ENCODE assay signal across 20 cellular contexts in genomic region chr14:59199205-59199604, GRCh38. TPM values are rescaled to one million over a fixed set of nuclear protein-coding genes. Genes with fewer than 3 reads are reported as not detected.
A peak's percentile ranks its signal among the peaks of the same experiment; 100 is the strongest.
DNase-seq lines count a peak whose midpoint lies in the region; ATAC-seq, FAIRE-seq and TF ChIP-seq lines count a peak whose summit lies in the region.
"Had no signal": no experiment of that assay in that cellular context is flagged by ENCODE, and none has a peak within 500 bp of the region (broad histone marks: within the 10 kb centered on the region; RNA-seq: fewer than 3 reads in every experiment).

No MANE protein-coding gene starts in this region.

- no peak overlapping the region for H3K4me2 ChIP-seq in OCI-LY1 (ENCODE audit: low read length)
- H3K4me2 ChIP-seq: hepatocyte had no signal

- H3K9ac ChIP-seq in OCI-LY1 (ENCODE audit: low read length) = no peak overlapping the region

- FAIRE-seq in GM19239 (lab: Jason Lieb, UNC) = no peak
- FAIRE-seq: kidney, urothelium cell line had no signal

- H2AFZ ChIP-seq in OCI-LY1 (ENCODE audit: low read length) = no peak overlapping the region
- H2AFZ ChIP-seq: hepatocyte had no signal

- no peak for ATAC-seq in heart right ventricle
- ATAC-seq: activated T-cell treated with anti-CD3 and anti-CD28 coated beads, Interleukin-2, amount 50 U/mL, for 4 hours; natural killer cell; stimulated activated naive CD8-positive, alpha-beta T cell treated with anti-CD3 and anti-CD28 coated beads, Interleukin-15, Interleukin-2, amounts not matched to agents 100 U/mL and 50 U/mL, for 24 hours; T-cell had no signal

- no peaks in the 10 kb centered on the region for H3K36me3 ChIP-seq in cardiac muscle cell
- H3K36me3 ChIP-seq in heart right ventricle = no peaks in the 10 kb centered on the region
- H3K36me3 ChIP-seq in OCI-LY1 (ENCODE audit: insufficient read depth, low read length) = no peaks in the 10 kb centered on the region; the same call in 1 of the 2 replicates
- no peaks in the 10 kb centered on the region for H3K36me3 ChIP-seq in esophagus muscularis mucosa
- H3K36me3 ChIP-seq in tibial artery = no peaks in the 10 kb centered on the region
- H3K36me3 ChIP-seq in prostate gland = no peaks in the 10 kb centered on the region
- H3K36me3 ChIP-seq: breast epithelium had no signal

- TF ChIP-seq POLR2A in esophagus muscularis mucosa (IDR thresholded peaks at IDR 0.05; ENCODE audit: low read depth) (no peak), prostate gland (IDR thresholded peaks at IDR 0.05) (no peak)

- H3K9me3 ChIP-seq in cardiac muscle cell (ENCODE audit: low read depth) (no peaks in the 10 kb centered on the region), heart right ventricle (no peaks in the 10 kb centered on the region), OCI-LY1 (ENCODE audit: low read length) (no peaks in the 10 kb centered on the region), esophagus muscularis mucosa (no peaks in the 10 kb centered on the region), tibial artery (no peaks in the 10 kb centered on the region), prostate gland (no peaks in the 10 kb centered on the region)
- H3K9me3 ChIP-seq: breast epithelium had no signal

- H3F3A ChIP-seq in OCI-LY1 (ENCODE audit: insufficient read depth, low read length) = no peaks in the 10 kb centered on the region

- peak; percentile 17 for TF ChIP-seq CTCF in cardiac muscle cell (IDR thresholded peaks at IDR 0.05; ENCODE audit: low read depth, low read length)
- no peak for TF ChIP-seq CTCF in heart right ventricle (IDR thresholded peaks at IDR 0.05)
- peak; percentile 20; the same call in 1 of the 2 replicates for TF ChIP-seq CTCF in OCI-LY1 (IDR thresholded peaks at IDR 0.05; ENCODE audit: low read length)
- no peak for TF ChIP-seq CTCF in esophagus muscularis mucosa (IDR thresholded peaks at IDR 0.05)
- no peak for TF ChIP-seq CTCF in tibial artery (IDR thresholded peaks at IDR 0.05)
- TF ChIP-seq CTCF in prostate gland (IDR thresholded peaks at IDR 0.05) = no peak

- H3K27ac ChIP-seq in cardiac muscle cell (no peak overlapping the region), heart right ventricle (peak overlapping the region in 3 of 10 donors; percentile 29 to 72 (median 32)), OCI-LY1 (ENCODE audit: low read depth, low read length, poor library complexity, severe bottlenecking) (no peak overlapping the region), esophagus muscularis mucosa (replicated peaks in 1 of 4) (peak overlapping the region in 3 of 4 donors; percentile 45 to 97 (median 94)), tibial artery (peak overlapping the region; percentile 54 to 70), prostate gland (no peak overlapping the region)
- H3K27ac ChIP-seq: breast epithelium, hepatocyte had no signal

- 72 to 79% methylated on average over 5 of the region's 5 CpGs for WGBS in heart right ventricle, 2 donors
- 69% methylated on average over 5 of the region's 5 CpGs for WGBS in esophagus muscularis mucosa
- WGBS in prostate gland = 88% methylated on average over 5 of the region's 5 CpGs

- H3K9me2 ChIP-seq in OCI-LY1 (ENCODE audit: low read depth, low read length) = no peaks in the 10 kb centered on the region

- TF ChIP-seq EP300 in esophagus muscularis mucosa (IDR thresholded peaks at IDR 0.05) = no peak

- H4K20me1 ChIP-seq in OCI-LY1 (ENCODE audit: insufficient read depth, low read length) = no peaks in the 10 kb centered on the region

- H3K27me3 ChIP-seq in cardiac muscle cell (no peaks in the 10 kb centered on the region), heart right ventricle (no peaks in the 10 kb centered on the region), OCI-LY1 (ENCODE audit: insufficient read depth, low read length) (no peaks in the 10 kb centered on the region), esophagus muscularis mucosa (no peaks in the 10 kb centered on the region), tibial artery (no peaks in the 10 kb centered on the region), prostate gland (replicated peaks; ENCODE audit: insufficient read depth) (no peaks in the 10 kb centered on the region)
- H3K27me3 ChIP-seq: breast epithelium, hepatocyte had no signal

- peaks cover 17% of the 10 kb centered on the region for H3K4me1 ChIP-seq in cardiac muscle cell (ENCODE audit: low read depth)
- H3K4me1 ChIP-seq in heart right ventricle = peaks cover 12 to 95% (median 62%) of the 10 kb centered on the region in 9 donors
- peaks cover 66% of the 10 kb centered on the region for H3K4me1 ChIP-seq in OCI-LY1 (ENCODE audit: insufficient read depth, low read length, severe bottlenecking)
- peaks cover 40 to 93% (median 88%) of the 10 kb centered on the region in 4 donors for H3K4me1 ChIP-seq in esophagus muscularis mucosa
- peaks cover 0 to 81% (median 27%) of the 10 kb centered on the region in 4 donors for H3K4me1 ChIP-seq in tibial artery
- no peaks in the 10 kb centered on the region for H3K4me1 ChIP-seq in prostate gland (replicated peaks)
- H3K4me1 ChIP-seq: breast epithelium had no signal

- H3K79me2 ChIP-seq in OCI-LY1 (ENCODE audit: insufficient read depth, low read length) = peaks cover 91% of the 10 kb centered on the region

- H3K4me3 ChIP-seq in cardiac muscle cell (no peak overlapping the region), heart right ventricle (no peak overlapping the region), OCI-LY1 (ENCODE audit: low read depth, low read length, poor library complexity, severe bottlenecking) (no peak overlapping the region), esophagus muscularis mucosa (no peak overlapping the region), tibial artery (no peak overlapping the region), prostate gland (no peak overlapping the region)
- H3K4me3 ChIP-seq: breast epithelium, hepatocyte had no signal

- DNase-seq in cardiac muscle cell (ENCODE audit: low read depth in 1 of 2, low spot score in 1 of 2) (no peak), heart right ventricle (no peak), esophagus muscularis mucosa (ENCODE audit: extremely low spot score) (no peak), tibial artery (no peak), SIG-M5 (lab: John Stamatoyannopoulos, UW) (no peak), prostate gland (ENCODE audit: low spot score) (no peak), GM19239 (ENCODE audit: insufficient read length, low spot score) (no peak)
- DNase-seq: activated CD4-positive, alpha-beta memory T cell treated with anti-CD3 and anti-CD28 coated beads for 36 hours; activated T-cell treated with anti-CD3 and anti-CD28 coated beads, Interleukin-2, amount 50 U/mL, for 4 hours; DND-41; kidney; mesendoderm; natural killer cell; NCI-H2107; stimulated activated naive CD8-positive, alpha-beta T cell treated with anti-CD3 and anti-CD28 coated beads, Interleukin-15, Interleukin-2, amounts not matched to agents 100 U/mL and 50 U/mL, for 24 hours; T-cell had no signal

- intact Hi-C loops in heart right ventricle (cut with DNase I) (loop anchor here in 5 of 10 donors (5.0 to 10.0 kb wide), 5 partner anchors 46 to 116 kb away; no protein-coding TSS in a partner anchor), esophagus muscularis mucosa (cut with DNase I) (loop anchor here (10.0 kb wide), 1 partner anchor 116 kb away; no protein-coding TSS in a partner anchor), tibial artery (cut with DNase I; ENCODE audit: low total_unique reads) (no loop called here), prostate gland (cut with DNase I) (loop anchor here (10.0 kb wide), 1 partner anchor 76 kb away; no protein-coding TSS in a partner anchor)

RNA-seq across cellular contexts. Expression of gene DAAM1, which starts 10.7 kb away (rescaled TPM):
- 30.1 and 34.2 TPM in 2 replicates for total RNA-seq in cardiac muscle cell
- polyA plus RNA-seq in cardiac muscle cell = 33.9 and 43.4 TPM in 2 replicates
- total RNA-seq in heart right ventricle = 100 to 1,000 TPM in 1 of 10 donors, 10 to 100 TPM in 9; 72.3 to 102 (median 77.7) TPM
- 10 to 100 TPM; 22.8 to 30.4 TPM for polyA plus RNA-seq in heart right ventricle
- total RNA-seq in esophagus muscularis mucosa = 100 to 1,000 TPM in 1 of 4 donors, 10 to 100 TPM in 3; 64.3 to 110 (median 72.5) TPM
- total RNA-seq in prostate gland = 10 to 100 TPM; 35.4 to 58.3 TPM

Comparison
In these comparisons a context has a peak if more than half of its experiments do, and no peak if none do; other contexts are left out.
1. CTCF ChIP-seq: peak in cardiac muscle cell (single experiment) and OCI-LY1 (single experiment); none in heart right ventricle (0 of 9), esophagus muscularis mucosa (0 of 3), tibial artery (0 of 2) and prostate gland (0 of 4).
2. H3K27ac ChIP-seq: peak in esophagus muscularis mucosa (3 of 4) and tibial artery (2 of 2); none in cardiac muscle cell (single experiment), OCI-LY1 (single experiment) and prostate gland (0 of 2).